12 cellular contexts compared by ENCODE assay signal in the genomic region with DNA sequence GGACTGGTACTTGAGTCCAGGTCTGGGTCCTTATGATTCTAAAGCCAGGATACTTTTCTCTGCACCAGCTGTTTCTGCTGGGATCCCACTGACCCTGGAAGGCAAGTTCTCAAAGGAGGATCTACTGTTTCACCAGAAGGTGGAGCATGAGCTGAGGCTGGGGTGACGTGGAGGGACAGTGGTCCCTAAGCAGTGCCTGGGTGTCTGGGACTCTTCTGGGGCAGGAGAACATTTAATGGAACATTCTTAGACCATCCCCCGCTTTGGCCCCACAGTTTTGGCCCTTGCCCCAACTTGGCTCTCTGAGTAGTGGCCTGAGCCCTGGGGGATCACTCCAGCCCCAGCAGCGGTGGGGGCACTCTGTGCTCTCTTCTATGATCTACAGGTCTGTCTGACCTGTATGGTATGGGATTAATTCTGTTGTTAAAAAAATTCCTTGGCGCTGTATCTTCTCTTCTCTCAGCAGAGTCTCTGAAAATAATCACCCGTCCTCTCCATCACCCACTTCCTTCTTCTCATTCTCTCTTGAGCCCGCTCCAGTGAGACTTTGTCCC.
A peak's percentile ranks its signal among the peaks of the same experiment; 100 is the strongest.
DNase-seq lines count a peak whose midpoint lies in the region; ATAC-seq and TF ChIP-seq lines count a peak whose summit lies in the region.
"Had no signal": no experiment of that assay in that cellular context is flagged by ENCODE, and none has a peak within 500 bp of the region (broad histone marks: within the 10 kb centered on the region; RNA-seq: fewer than 3 reads in every experiment).

No MANE protein-coding gene starts in this region.

- no peak for ATAC-seq in upper lobe of right lung
- ATAC-seq in HG03571 (IDR thresholded peaks at IDR 0.05; ENCODE audit: unreplicated experiment): no peak
- ATAC-seq: T-cell had no signal

- peaks cover 50% of the 10 kb centered on the region for H3K27me3 Mint-ChIP-seq in chondrocyte (ENCODE audit: low read depth)

- no peaks in the 10 kb centered on the region for H3K36me3 ChIP-seq in upper lobe of right lung

- peaks cover 4% of the 10 kb centered on the region for H3K27me3 ChIP-seq in upper lobe of right lung

- H3K9me3 ChIP-seq in upper lobe of right lung: no peaks in the 10 kb centered on the region

- intact Hi-C loops in upper lobe of right lung (cut with DNase I): no loop called here

- H3K4me1 ChIP-seq in upper lobe of right lung: no peaks in the 10 kb centered on the region

- no peaks in the 10 kb centered on the region for H3K36me3 Mint-ChIP-seq in chondrocyte (ENCODE audit: low read depth)
- H3K36me3 Mint-ChIP-seq: CD4-positive, CD25-positive, alpha-beta regulatory T cell; T-cell had no signal

- H3K27ac ChIP-seq in upper lobe of right lung: no peak overlapping the region

- no peak overlapping the region for H3K4me3 ChIP-seq in upper lobe of right lung

- no peak overlapping the region for H3K27ac Mint-ChIP-seq in chondrocyte (ENCODE audit: unreplicated experiment)
- H3K27ac Mint-ChIP-seq: activated T-cell treated with anti-CD3 and anti-CD28 coated beads, Interleukin-2, amount 50 U/mL, for 24 hours; CD4-positive, CD25-positive, alpha-beta regulatory T cell had no signal

- DNase-seq in SIG-M5 treated with dmso at 0.1 percent for 504 hours (lab: John Stamatoyannopoulos, UW; ENCODE audit: unreplicated experiment) (peak; percentile 11), SIG-M5 (lab: John Stamatoyannopoulos, UW) (no peak), NCI-H2029 (lab: John Stamatoyannopoulos, UW) (peak; percentile 45), chondrocyte (ENCODE audit: low spot score) (no peak), upper lobe of right lung (peak; percentile 41), amniotic stem cell (lab: John Stamatoyannopoulos, UW) (no peak), NCI-H128 (lab: John Stamatoyannopoulos, UW; ENCODE audit: unreplicated experiment) (no peak)
- DNase-seq: activated T-cell treated with anti-CD3 and anti-CD28 coated beads, Interleukin-2, amount 50 U/mL, for 24 hours; CD4-positive, CD25-positive, alpha-beta regulatory T cell; cortex of kidney; T-cell had no signal

- H3K4me3 Mint-ChIP-seq in chondrocyte (ENCODE audit: unreplicated experiment): no peak overlapping the region
- H3K4me3 Mint-ChIP-seq: activated T-cell treated with anti-CD3 and anti-CD28 coated beads, Interleukin-2, amount 50 U/mL, for 24 hours; CD4-positive, CD25-positive, alpha-beta regulatory T cell; T-cell had no signal

- H3K9me3 Mint-ChIP-seq in chondrocyte (ENCODE audit: low read depth): no peaks in the 10 kb centered on the region
- H3K9me3 Mint-ChIP-seq: activated T-cell treated with anti-CD3 and anti-CD28 coated beads, Interleukin-2, amount 50 U/mL, for 24 hours; T-cell had no signal

- peak; percentile 46 for TF ChIP-seq CTCF in chondrocyte (IDR thresholded peaks at IDR 0.05)
- TF ChIP-seq CTCF in upper lobe of right lung (IDR thresholded peaks at IDR 0.05): no peak

- H3K4me1 Mint-ChIP-seq in chondrocyte (ENCODE audit: low read depth): no peaks in the 10 kb centered on the region
- H3K4me1 Mint-ChIP-seq: CD4-positive, CD25-positive, alpha-beta regulatory T cell; T-cell had no signal

Comparison
In these comparisons a context has a peak if more than half of its experiments do, and no peak if none do; other contexts are left out.
1. DNase-seq: peak in SIG-M5 treated with dmso at 0.1 percent for 504 hours (single experiment), NCI-H2029 (single experiment) and upper lobe of right lung (single experiment); none in SIG-M5 (single experiment), chondrocyte (single experiment), amniotic stem cell (single experiment) and NCI-H128 (single experiment).